ENCODE assay signal across 8 cellular contexts in genomic region chr12:56468216-56469006, GRCh38. TPM values are rescaled to one million over a fixed set of nuclear protein-coding genes. Genes with fewer than 3 reads are reported as not detected.
A peak's percentile ranks its signal among the peaks of the same experiment; 100 is the strongest.
DNase-seq lines count a peak whose midpoint lies in the region; TF ChIP-seq lines count a peak whose summit lies in the region.

SPRYD4 (plus strand) TSS chr12:56468578; CDS start chr12:56468592, 14 bp downstream.

- H3K27me3 Mint-ChIP-seq in HFFc6 (ENCODE audit: insufficient read depth) = peaks cover 2% of the 10 kb centered on the region
- H3K27me3 Mint-ChIP-seq in osteocyte (ENCODE audit: unreplicated experiment) = no peaks in the 10 kb centered on the region

- no peaks in the 10 kb centered on the region for H3K27me3 ChIP-seq in thymus (ENCODE audit: control insufficient read depth, insufficient read depth)

- H3K27ac Mint-ChIP-seq in HFFc6 = peak within 1 kb of the TSS; percentile 95
- peak within 1 kb of the TSS; percentile 95 for H3K27ac Mint-ChIP-seq in osteocyte (ENCODE audit: unreplicated experiment)

- in situ Hi-C loops in SK-MEL-5 (cut with HindIII; ENCODE audit: low pct_unique_long_range_greater_than_20kb, low sequenced_read_pairs) = no loop called here

- no peaks in the 10 kb centered on the region for H3K9me3 ChIP-seq in thymus (ENCODE audit: control insufficient read depth)

- H3K36me3 Mint-ChIP-seq in HFFc6 (ENCODE audit: low read depth) (peaks cover 15% of the 10 kb centered on the region), osteocyte (ENCODE audit: unreplicated experiment) (no peaks in the 10 kb centered on the region)

- H3K27ac ChIP-seq in thymus (ENCODE audit: low read depth) = peak within 1 kb of the TSS; percentile 77

- H3K36me3 ChIP-seq in thymus (ENCODE audit: control insufficient read depth, insufficient read depth) = no peaks in the 10 kb centered on the region

- DNase-seq in GM04504 (ENCODE audit: low read depth) (peak; percentile 80), HFFc6 (peak; percentile 83), NAMALWA (ENCODE audit: low spot score) (peak; percentile 97), SK-MEL-5 (ENCODE audit: low read depth, low spot score) (peak; percentile 91), glomerular visceral epithelial cell (ENCODE audit: extremely low spot score) (peak; percentile 89), osteocyte (ENCODE audit: extremely low spot score, unreplicated experiment) (peak; percentile 96)
- peak; percentile 93 for DNase-seq in activated naive CD4-positive, alpha-beta T cell treated with anti-CD3 and anti-CD28 coated beads, Interleukin-2, amount 50 U/mL, for 16 hours

- H3K4me3 Mint-ChIP-seq in HFFc6 (peak within 1 kb of the TSS; percentile 98), osteocyte (ENCODE audit: unreplicated experiment) (peak within 1 kb of the TSS; percentile 95)

- under 1% methylated on average over 43 of the region's 43 CpGs for WGBS in thymus

- H3K4me1 ChIP-seq in thymus (ENCODE audit: control insufficient read depth, insufficient read depth, low read length) = peaks cover 4% of the 10 kb centered on the region

- peak within 1 kb of the TSS; percentile 68 for H3K4me3 ChIP-seq in thymus (ENCODE audit: low read length)

- TF ChIP-seq CTCF in HFFc6 (IDR thresholded peaks at IDR 0.05) (peak; percentile 71), osteocyte (IDR thresholded peaks at IDR 0.05) (peak; percentile 39)

- H3K4me1 Mint-ChIP-seq in HFFc6 (ENCODE audit: low read depth) = peaks cover 20% of the 10 kb centered on the region
- H3K4me1 Mint-ChIP-seq in osteocyte (ENCODE audit: unreplicated experiment) = peaks cover 18% of the 10 kb centered on the region

- H3K9me3 Mint-ChIP-seq in HFFc6 (no peaks in the 10 kb centered on the region), osteocyte (ENCODE audit: unreplicated experiment) (no peaks in the 10 kb centered on the region)

RNA-seq across cellular contexts. Expression of gene SPRYD4, which starts in this region (rescaled TPM):
- 1 to 10 TPM; 2.4 to 2.9 (median 2.5) TPM for total RNA-seq in HFFc6 (2021; fragmentation: NEBNext Ultra II Directional; extraction: Animal tissue kit (Norgen Biotek cat#: 25700))
- total RNA-seq in SK-MEL-5 (2014; rRNA removed; shearing (Covaris generic)) = 4.5 and 4.8 TPM in 2 replicates
- polyA plus RNA-seq in SK-MEL-5 (2015; cell fraction: cytosol; rRNA removed) = 3.8 and 4.7 TPM in 2 replicates
- polyA plus RNA-seq in SK-MEL-5 (2015; cell fraction: nucleus; rRNA removed) = 3.6 and 4.7 TPM in 2 replicates
- total RNA-seq in osteocyte = 2.7 and 3.1 TPM in 2 replicates
- 1.8 TPM for polyA plus RNA-seq in thymus

Comparison
In these comparisons a context has a peak if more than half of its experiments do, and no peak if none do; other contexts are left out.
1. Peak in every context shown above with its lines: DNase-seq, H3K4me3 ChIP-seq and H3K27ac ChIP-seq.